In the genomic region with DNA sequence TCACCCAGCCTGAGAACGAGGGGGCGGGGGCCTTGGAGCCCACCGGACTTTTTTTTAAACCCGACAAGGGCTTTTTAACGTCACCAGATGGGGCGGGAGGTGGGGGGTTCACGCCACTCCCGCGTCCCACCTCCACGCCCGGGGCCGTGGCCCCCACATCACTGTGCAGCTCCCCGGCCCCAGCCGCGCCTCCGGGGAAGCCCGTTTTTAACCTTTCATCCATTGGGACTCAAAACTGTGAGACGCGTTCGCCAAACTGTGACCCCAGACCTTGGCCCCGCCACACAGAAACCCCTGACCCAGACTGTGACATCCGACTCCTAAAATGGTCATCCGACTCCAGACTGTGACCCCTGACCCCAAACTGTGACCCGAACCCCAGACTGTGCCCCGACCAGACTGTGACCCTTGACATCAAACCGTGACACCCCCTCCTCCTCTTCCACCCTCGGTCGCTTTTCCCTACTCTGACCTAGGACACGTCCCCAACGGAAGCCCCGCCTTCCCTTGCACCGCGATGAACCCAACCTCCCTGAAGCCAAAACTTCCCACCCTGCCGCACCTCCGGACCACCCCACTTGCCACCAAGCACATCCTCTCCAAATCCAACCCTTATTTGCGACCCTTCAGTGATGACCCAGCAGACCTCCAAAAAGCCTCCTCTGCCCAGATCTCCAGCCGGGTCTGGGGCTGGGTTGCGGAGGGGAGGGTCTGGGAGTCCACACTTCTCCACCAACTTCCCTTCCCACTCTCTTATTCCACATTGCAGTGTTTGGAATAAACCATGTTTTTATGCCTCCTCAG, we compare ENCODE assay signal across 8 cellular contexts. TPM values are rescaled to one million over a fixed set of nuclear protein-coding genes. Genes with fewer than 3 reads are reported as not detected.
A peak's percentile ranks its signal among the peaks of the same experiment; 100 is the strongest.
DNase-seq lines count a peak whose midpoint lies in the region; TF ChIP-seq lines count a peak whose summit lies in the region.

No MANE protein-coding gene starts in this region.

- TF ChIP-seq CTCF in foreskin fibroblast (IDR thresholded peaks at IDR 0.05; ENCODE audit: low read depth, low read length), result no peak

- peak; percentile 65 for DNase-seq in activated CD4-positive, alpha-beta T cell treated with anti-CD3 and anti-CD28 coated beads, Interleukin-2, amount 10 ng/mL, durations not matched to agents 24 days and 14 days
- DNase-seq in activated CD4-positive, alpha-beta T cell treated with anti-CD3 and anti-CD28 coated beads, Interleukin-2, amount 50 U/mL, for 4 hours, result no peak
- DNase-seq in SK-N-MC (ENCODE audit: low read depth, low spot score), result no peak
- no peak for DNase-seq in foreskin fibroblast
- DNase-seq in substantia nigra (lab: John Stamatoyannopoulos, UW), result peak in 1 of 49 donors; percentile 29
- DNase-seq in GOT3 (lab: John Stamatoyannopoulos, UW), result no peak
- DNase-seq in NCI-H524 (lab: John Stamatoyannopoulos, UW), result no peak
- DNase-seq in activated CD8-positive, alpha-beta memory T cell treated with anti-CD3 and anti-CD28 coated beads, Interleukin-2, amount 50 U/mL, for 4 hours, result no peak

- H3K27ac ChIP-seq in SK-N-MC (peak overlapping the region; percentile 80), substantia nigra (ENCODE audit: low read depth, low read length, poor library complexity, severe bottlenecking) (peak overlapping the region; percentile 96)

- peaks cover 23% of the 10 kb centered on the region for H3K4me1 Mint-ChIP-seq in activated CD4-positive, alpha-beta T cell treated with anti-CD3 and anti-CD28 coated beads, Interleukin-2, amount 10 ng/mL, durations not matched to agents 24 days and 14 days

- H3K36me3 Mint-ChIP-seq in activated CD4-positive, alpha-beta T cell treated with anti-CD3 and anti-CD28 coated beads, Interleukin-2, amount 10 ng/mL, durations not matched to agents 24 days and 14 days (ENCODE audit: low read depth), result peaks cover 33% of the 10 kb centered on the region

- peak overlapping the region; percentile 98 for H3K9ac ChIP-seq in SK-N-MC (ENCODE audit: insufficient read length)

- H3K4me3 ChIP-seq in SK-N-MC, result peak overlapping the region; percentile 93
- peak overlapping the region; percentile 77 to 89 for H3K4me3 ChIP-seq in foreskin fibroblast (ENCODE audit: low read depth in 1 of 2, low read length in 2 of 2)

- no peaks in the 10 kb centered on the region for H3K9me3 ChIP-seq in SK-N-MC (ENCODE audit: low read depth, low read length)

- peaks cover 25% of the 10 kb centered on the region for H3K27me3 Mint-ChIP-seq in activated CD4-positive, alpha-beta T cell treated with anti-CD3 and anti-CD28 coated beads, Interleukin-2, amount 10 ng/mL, durations not matched to agents 24 days and 14 days

- H3K27ac Mint-ChIP-seq in activated CD4-positive, alpha-beta T cell treated with anti-CD3 and anti-CD28 coated beads, Interleukin-2, amount 10 ng/mL, durations not matched to agents 24 days and 14 days, result peak overlapping the region; percentile 45

- peaks cover 26% of the 10 kb centered on the region for H3K36me3 ChIP-seq in SK-N-MC (ENCODE audit: insufficient read depth, low read length)

- no peaks in the 10 kb centered on the region for H3K9me3 Mint-ChIP-seq in activated CD4-positive, alpha-beta T cell treated with anti-CD3 and anti-CD28 coated beads, Interleukin-2, amount 10 ng/mL, durations not matched to agents 24 days and 14 days

- intact Hi-C loops in activated CD4-positive, alpha-beta T cell treated with anti-CD3 and anti-CD28 coated beads, Interleukin-2, amount 10 ng/mL, durations not matched to agents 24 days and 14 days (cut with micrococcal nuclease), result loop anchor here (2.0 kb wide), 2 partner anchors 26 to 54 kb away; a partner anchor contains a TSS

- H3K4me3 Mint-ChIP-seq in activated CD4-positive, alpha-beta T cell treated with anti-CD3 and anti-CD28 coated beads, Interleukin-2, amount 10 ng/mL, durations not matched to agents 24 days and 14 days, result peak overlapping the region; percentile 96

RNA-seq across cellular contexts. Expression of a gene that starts 1.5 kb away (rescaled TPM):
- 89.1 and 90.6 TPM in 2 replicates for total RNA-seq in activated CD4-positive, alpha-beta T cell treated with anti-CD3 and anti-CD28 coated beads, Interleukin-2, amount 10 ng/mL, durations not matched to agents 24 days and 14 days

RNA-seq across cellular contexts. Expression of a gene that starts 11.0 kb away (rescaled TPM):
- 2.4 TPM in 2 replicates for total RNA-seq in activated CD4-positive, alpha-beta T cell treated with anti-CD3 and anti-CD28 coated beads, Interleukin-2, amount 10 ng/mL, durations not matched to agents 24 days and 14 days

RNA-seq across cellular contexts. Expression of a gene that starts 24.8 kb away (rescaled TPM):
- 30.6 and 31.6 TPM in 2 replicates for total RNA-seq in activated CD4-positive, alpha-beta T cell treated with anti-CD3 and anti-CD28 coated beads, Interleukin-2, amount 10 ng/mL, durations not matched to agents 24 days and 14 days

RNA-seq across cellular contexts. Expression of a gene that starts 50.9 kb away (rescaled TPM):
- total RNA-seq in activated CD4-positive, alpha-beta T cell treated with anti-CD3 and anti-CD28 coated beads, Interleukin-2, amount 10 ng/mL, durations not matched to agents 24 days and 14 days, result 0.16 and 0.26 TPM in 2 replicates

RNA-seq across cellular contexts. Expression of a gene that starts 53.0 kb away (rescaled TPM):
- 75.5 and 77.7 TPM in 2 replicates for total RNA-seq in activated CD4-positive, alpha-beta T cell treated with anti-CD3 and anti-CD28 coated beads, Interleukin-2, amount 10 ng/mL, durations not matched to agents 24 days and 14 days
